ENCODE assay signal across 8 cellular contexts in the genomic region with DNA sequence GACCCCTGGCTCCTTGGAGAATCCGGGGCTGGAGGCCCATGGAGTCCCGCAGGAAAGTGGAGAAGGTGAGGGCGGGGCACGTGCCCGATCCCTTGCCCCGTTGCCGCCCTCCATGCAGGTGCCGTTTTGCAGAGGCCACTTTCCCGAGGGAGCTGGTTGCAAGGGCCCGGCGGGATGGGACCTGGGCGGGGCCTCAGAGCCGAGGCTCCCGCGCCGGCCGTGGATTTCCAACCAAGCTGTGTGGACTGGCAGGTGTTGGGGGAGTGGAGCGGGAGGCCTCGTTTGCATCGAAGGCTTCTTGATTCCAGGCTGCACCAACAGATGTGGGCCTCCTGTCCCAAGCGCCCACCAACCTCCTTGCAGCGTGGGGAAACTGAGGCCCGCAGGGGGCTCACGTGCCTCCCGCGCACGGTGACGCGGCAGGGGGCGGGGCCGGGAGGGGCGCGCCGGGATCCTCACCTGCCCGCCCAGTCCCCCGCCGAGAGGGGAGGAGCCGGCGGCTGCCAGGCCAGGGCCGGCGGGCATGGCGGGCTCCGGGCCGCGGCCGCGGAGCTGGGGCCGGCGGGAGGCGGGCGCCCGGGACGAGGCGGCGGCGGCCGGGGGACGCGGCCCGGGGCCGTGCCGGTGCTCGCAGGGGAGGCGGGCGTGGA. TPM values are rescaled to one million over a fixed set of nuclear protein-coding genes. Genes with fewer than 3 reads are reported as not detected.
DNase-seq lines count a peak whose midpoint lies in the region; ATAC-seq, FAIRE-seq and TF ChIP-seq lines count a peak whose summit lies in the region.

No MANE protein-coding gene starts in this region.

- H3K4me2 ChIP-seq in Karpas-422 (ENCODE audit: low read depth, low read length, poor library complexity, severe bottlenecking): peak overlapping the region; percentile 84
- H3K4me2 ChIP-seq in GM12878 (ENCODE audit: control insufficient read depth, insufficient read depth): peak overlapping the region; percentile 87

- TF ChIP-seq POLR2A in GM12878 (IDR thresholded peaks at IDR 0.05; ENCODE audit: low read depth, low read length): no peak

- no peak for TF ChIP-seq CTCF in GM12878 (IDR thresholded peaks at IDR 0.05 in 2 of 3, conservative IDR thresholded peaks at IDR 0.05 in 1 of 3; ENCODE audit: control insufficient read depth in 2 of 3, extremely low read depth in 1 of 3, insufficient read depth in 1 of 3, low read depth in 3 of 3, low read length in 3 of 3)

- H3K36me3 ChIP-seq in Karpas-422 (ENCODE audit: insufficient read depth, low read length) (no peaks in the 10 kb centered on the region), GM12878 (ENCODE audit: control insufficient read depth in 2 of 2, insufficient read depth in 2 of 2, low read length in 1 of 2) (peaks cover 0 to 15% of the 10 kb centered on the region in 2 experiments; a peak in 3 of 4 replicates)

- H3K4me1 ChIP-seq in Karpas-422 (ENCODE audit: low read length) (peaks cover 46% of the 10 kb centered on the region), GM12878 (ENCODE audit: control insufficient read depth, insufficient read depth, low read length) (peaks cover 38% of the 10 kb centered on the region)

- peaks cover 71 to 72% of the 10 kb centered on the region in 2 donors for H3K4me1 Mint-ChIP-seq in immature natural killer cell
- peaks cover 69% of the 10 kb centered on the region for H3K4me1 Mint-ChIP-seq in stimulated activated naive CD8-positive, alpha-beta T cell treated with anti-CD3 and anti-CD28 coated beads, Interleukin-15, amount 100 ng/mL, for 72 hours

- H3K36me3 Mint-ChIP-seq in immature natural killer cell: peaks cover 10 to 14% (median 11%) of the 10 kb centered on the region in 3 donors

- no peak for FAIRE-seq in GM12878 (lab: Jason Lieb, UNC)

- H3K79me2 ChIP-seq in Karpas-422 (ENCODE audit: low read length) (peaks cover 36% of the 10 kb centered on the region), GM12878 (ENCODE audit: control insufficient read depth, insufficient read depth, low read length) (peaks cover 53% of the 10 kb centered on the region)

- no TSS peak for BruUV-seq in GM12878 (replicated peaks; lab: Mats Ljungman, UMichigan)

- intact Hi-C loops in GM12878 (cut with micrococcal nuclease; ENCODE audit: unreplicated experiment): no loop called here

- H3K27me3 ChIP-seq in Karpas-422 (ENCODE audit: low read length): no peaks in the 10 kb centered on the region
- no peaks in the 10 kb centered on the region for H3K27me3 ChIP-seq in GM12878 (replicated peaks in 1 of 2; ENCODE audit: control insufficient read depth in 2 of 2, insufficient read depth in 2 of 2, low read length in 1 of 2)

- CTCF ChIA-PET in GM12878 (lab: Yijun Ruan, JAX): interaction anchor here (1.1 to 1.3 kb wide), 3 partner anchors 31 to 141 kb away, joined by 3 to 6 read pairs (median 3); no protein-coding TSS in a partner anchor

- H3K4me3 ChIP-seq in Karpas-422 (ENCODE audit: low read length) (peak overlapping the region; percentile 82), GM12878 (peak overlapping the region; percentile 81; the same call in 1 of the 2 replicates)

- no peaks in the 10 kb centered on the region for H3K9me2 ChIP-seq in Karpas-422 (replicated peaks; ENCODE audit: insufficient read depth, low read length)

- in situ Hi-C loops in GM12878 (cut with MboI): no loop called here

- H2AFZ ChIP-seq in Karpas-422 (ENCODE audit: low read length): no peak overlapping the region
- no peak overlapping the region for H2AFZ ChIP-seq in GM12878 (ENCODE audit: control insufficient read depth, low read depth, low read length)

- SMC1A ChIA-PET in GM12878 (lab: Charles Lee; ENCODE audit: uncharacterized antibody, unreplicated experiment): interaction anchor here (1.0 to 1.7 kb wide), 7 partner anchors 33 to 74 kb away, joined by 3 to 5 read pairs (median 3); no protein-coding TSS in a partner anchor

- no peak for TF ChIP-seq EP300 in GM12878 (IDR thresholded peaks at IDR 0.05; ENCODE audit: borderline replicate concordance in 1 of 2, control insufficient read depth in 1 of 2, low read depth in 2 of 2, low read length in 2 of 2)

- H3K27me3 Mint-ChIP-seq in immature natural killer cell (ENCODE audit: low read depth in 3 of 3): peaks cover 0 to 9% (median 4%) of the 10 kb centered on the region in 3 donors
- no peaks in the 10 kb centered on the region for H3K27me3 Mint-ChIP-seq in stimulated activated naive CD8-positive, alpha-beta T cell treated with anti-CD3 and anti-CD28 coated beads, Interleukin-15, amount 100 ng/mL, for 72 hours

- DNase-seq in ELR (ENCODE audit: low read depth) (peak; percentile 47), Karpas-422 (peak; percentile 71), GM12878 (ENCODE audit: low read depth, low spot score) (no peak), immature natural killer cell (no peak), amygdala (lab: John Stamatoyannopoulos, UW) (no peak), nucleus accumbens (lab: John Stamatoyannopoulos, UW) (no peak), GOT3 (lab: John Stamatoyannopoulos, UW) (no peak)
- DNase-seq in stimulated activated naive CD8-positive, alpha-beta T cell treated with anti-CD3 and anti-CD28 coated beads, Interleukin-15, amount 100 ng/mL, for 72 hours: no peak

- POLR2A ChIA-PET in GM12878 (lab: Charles Lee): interaction anchor here (0.8 to 0.9 kb wide), 2 partner anchors 39 to 55 kb away, joined by 3 to 4 read pairs; no protein-coding TSS in a partner anchor

- ATAC-seq in GM12878: peak; percentile 60
- peak; percentile 61 for ATAC-seq in stimulated activated naive CD8-positive, alpha-beta T cell treated with anti-CD3 and anti-CD28 coated beads, Interleukin-15, amount 100 ng/mL, for 72 hours

- H3K9me3 ChIP-seq in Karpas-422 (ENCODE audit: low read length): no peaks in the 10 kb centered on the region
- no peaks in the 10 kb centered on the region for H3K9me3 ChIP-seq in GM12878 (replicated peaks; ENCODE audit: control insufficient read depth, insufficient read depth, low read length)

- H3K27ac Mint-ChIP-seq in immature natural killer cell: peak overlapping the region; percentile 85 to 99 (median 89)
- H3K27ac Mint-ChIP-seq in stimulated activated naive CD8-positive, alpha-beta T cell treated with anti-CD3 and anti-CD28 coated beads, Interleukin-15, amount 100 ng/mL, for 72 hours: no peak overlapping the region

- peaks cover 24% of the 10 kb centered on the region for H4K20me1 ChIP-seq in Karpas-422 (ENCODE audit: insufficient read depth, low read depth, low read length)
- peaks cover 6% of the 10 kb centered on the region; the same call in 1 of the 2 replicates for H4K20me1 ChIP-seq in GM12878 (ENCODE audit: control insufficient read depth, insufficient read depth)

- WGBS in GM12878 (ENCODE audit: insufficient coverage, insufficient replicate concordance, low lambda C conversion rate, missing lambda C conversion rate): 17% methylated on average over 18 of the region's 65 CpGs

- H3K4me3 Mint-ChIP-seq in immature natural killer cell: peak overlapping the region; percentile 87 to 99 (median 88)
- peak overlapping the region; percentile 83 to 84 for H3K4me3 Mint-ChIP-seq in stimulated activated naive CD8-positive, alpha-beta T cell treated with anti-CD3 and anti-CD28 coated beads, Interleukin-15, amount 100 ng/mL, for 72 hours

- no peaks in the 10 kb centered on the region for H3K9me3 Mint-ChIP-seq in immature natural killer cell
- H3K9me3 Mint-ChIP-seq in stimulated activated naive CD8-positive, alpha-beta T cell treated with anti-CD3 and anti-CD28 coated beads, Interleukin-15, amount 100 ng/mL, for 72 hours: peaks cover 0 to 5% of the 10 kb centered on the region in 2 donors

- H3K9ac ChIP-seq in Karpas-422 (ENCODE audit: low read length) (peak overlapping the region; percentile 90), GM12878 (ENCODE audit: control insufficient read depth, insufficient read depth, low read length) (no peak overlapping the region; the same call in 1 of the 2 replicates)

- H3K27ac ChIP-seq in Karpas-422 (ENCODE audit: low read length): no peak overlapping the region; the same call in 1 of the 2 replicates
- no peak overlapping the region for H3K27ac ChIP-seq in GM12878 (ENCODE audit: control insufficient read depth, insufficient read depth)

- TF ChIP-seq RAD21 in GM12878 (IDR thresholded peaks at IDR 0.05; ENCODE audit: insufficient read depth, low read depth, low read length): no peak

- RAD21 ChIA-PET in GM12878 (lab: Charles Lee; ENCODE audit: unreplicated experiment): interaction anchor here (1.4 kb wide), 1 partner anchor 32 kb away, joined by 4 read pairs; no protein-coding TSS in a partner anchor

RNA-seq across cellular contexts. Expression of a gene that starts 24.9 kb away (rescaled TPM):
- 17.2 and 29.9 TPM in 2 replicates for total RNA-seq in Karpas-422 (2014; rRNA removed; shearing (Covaris generic); ENCODE audit: low replicate concordance)
- 275 and 349 TPM in 2 replicates for total RNA-seq in GM12878 (2013; cell fraction: nucleolus; rRNA removed)
- total RNA-seq in GM12878 (2014; rRNA removed) (35.5 and 40.9 TPM in 2 replicates), GM12878 (2014; rRNA removed; fragmentation: Illumina TruSeq; extraction: Trizol) (17.5 and 19.0 TPM in 2 replicates), GM12878 (2021) (51.1 and 61.8 TPM in 2 replicates)
- polyA plus RNA-seq in GM12878 (2011; ENCODE audit: low read depth): 9.0 TPM
- polyA plus RNA-seq in GM12878 (2011; rRNA removed) (18.0 and 37.1 TPM in 2 replicates), GM12878 (2014; fragmentation: Illumina TruSeq; extraction: Trizol) (7.8 and 18.3 TPM in 2 replicates), GM12878 (2014; fragmentation: Nextera tagmentation; extraction: Ambion mirVana) (1 to 10 TPM; 1.1 TPM), GM12878 (2014; rRNA removed) (54.7 and 57.8 TPM in 2 replicates), GM12878 (2016; fragmentation: Nextera tagmentation; extraction: Ambion mirVana) (10 to 100 TPM; 23.0 to 24.8 TPM), immature natural killer cell (10 to 100 TPM; 12.6 to 71.0 (median 22.7) TPM)
- 35.7 and 42.6 TPM in 2 replicates for polyA plus RNA-seq in GM12878 (2011; cell fraction: cytosol; rRNA removed)
- polyA plus RNA-seq in GM12878 (2011; cell fraction: nucleus; rRNA removed): 270 and 290 TPM in 2 replicates
- 30.0 and 35.3 TPM in 2 replicates for polyA plus RNA-seq in GM12878 (2012)
- 72.7 and 138 TPM in 2 replicates for polyA minus RNA-seq in GM12878 (2011; rRNA and poly(A)+ RNA removed)
- polyA minus RNA-seq in GM12878 (2011; cell fraction: cytosol; rRNA and poly(A)+ RNA removed): 8.9 and 18.7 TPM in 2 replicates
- polyA minus RNA-seq in GM12878 (2011; cell fraction: nucleus; rRNA and poly(A)+ RNA removed): 47.3 and 86.5 TPM in 2 replicates

RNA-seq across cellular contexts. Expression of a gene that starts 25.8 kb away (rescaled TPM):
- 62.9 and 69.7 TPM in 2 replicates for total RNA-seq in Karpas-422 (2014; rRNA removed; shearing (Covaris generic); ENCODE audit: low replicate concordance)
- 321 and 355 TPM in 2 replicates for total RNA-seq in GM12878 (2013; cell fraction: nucleolus; rRNA removed)
- total RNA-seq in GM12878 (2014; rRNA removed) (128 and 136 TPM in 2 replicates), GM12878 (2014; rRNA removed; fragmentation: Illumina TruSeq; extraction: Trizol) (65.6 and 70.1 TPM in 2 replicates), GM12878 (2021) (182 and 183 TPM in 2 replicates)
- 61.6 TPM for polyA plus RNA-seq in GM12878 (2011; ENCODE audit: low read depth)
- polyA plus RNA-seq in GM12878 (2011; rRNA removed) (75.4 and 93.5 TPM in 2 replicates), GM12878 (2014; fragmentation: Illumina TruSeq; extraction: Trizol) (97.2 and 107 TPM in 2 replicates), GM12878 (2014; fragmentation: Nextera tagmentation; extraction: Ambion mirVana) (10 to 100 TPM; 21.6 to 50.2 TPM), GM12878 (2014; rRNA removed) (113 and 126 TPM in 2 replicates), GM12878 (2016; fragmentation: Nextera tagmentation; extraction: Ambion mirVana) (100 to 1,000 TPM; 113 to 116 TPM), immature natural killer cell (100 to 1,000 TPM; 207 to 318 (median 314) TPM)
- 103 and 152 TPM in 2 replicates for polyA plus RNA-seq in GM12878 (2011; cell fraction: cytosol; rRNA removed)
- polyA plus RNA-seq in GM12878 (2011; cell fraction: nucleus; rRNA removed): 199 and 226 TPM in 2 replicates
- polyA plus RNA-seq in GM12878 (2012): 119 and 148 TPM in 2 replicates
- 79.6 and 95.6 TPM in 2 replicates for polyA minus RNA-seq in GM12878 (2011; rRNA and poly(A)+ RNA removed)
- 36.4 and 43.2 TPM in 2 replicates for polyA minus RNA-seq in GM12878 (2011; cell fraction: cytosol; rRNA and poly(A)+ RNA removed)
- 57.1 and 78.0 TPM in 2 replicates for polyA minus RNA-seq in GM12878 (2011; cell fraction: nucleus; rRNA and poly(A)+ RNA removed)

Comparison
In these comparisons a context has a peak if more than half of its experiments do, and no peak if none do; other contexts are left out.
1. DNase-seq: peak in ELR (single experiment) and Karpas-422 (single experiment); none in GM12878 (single experiment), immature natural killer cell (0 of 3), stimulated activated naive CD8-positive, alpha-beta T cell treated with anti-CD3 and anti-CD28 coated beads, Interleukin-15, amount 100 ng/mL, for 72 hours (0 of 2), amygdala (0 of 56), nucleus accumbens (0 of 56) and GOT3 (single experiment).
2. H3K27ac Mint-ChIP-seq: peak in immature natural killer cell (6 of 6); none in stimulated activated naive CD8-positive, alpha-beta T cell treated with anti-CD3 and anti-CD28 coated beads, Interleukin-15, amount 100 ng/mL, for 72 hours (0 of 2).